Comparison of ENCODE assay signal across 11 cellular contexts in the genomic region with DNA sequence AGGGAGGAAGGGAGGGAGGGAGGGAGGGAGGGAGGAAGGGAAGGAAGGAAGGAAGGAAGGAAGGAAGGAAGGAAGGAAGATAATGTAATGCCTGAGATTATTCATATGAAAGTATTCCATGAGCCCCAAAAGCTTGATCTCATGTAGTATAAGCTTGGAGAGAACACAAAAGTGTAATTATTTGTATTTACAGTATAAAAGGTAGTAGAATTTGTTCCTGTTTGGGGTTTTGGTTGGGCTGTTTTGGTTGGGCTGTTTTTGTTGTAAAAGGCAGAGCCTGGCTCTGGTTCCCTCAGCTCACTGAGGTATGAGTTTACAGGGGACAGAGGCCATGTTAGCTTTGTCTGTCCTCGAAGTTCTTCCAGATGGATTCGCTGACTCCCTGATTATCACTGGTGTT. TPM values are rescaled to one million over a fixed set of nuclear protein-coding genes. Genes with fewer than 3 reads are reported as not detected.
"Had no signal": no experiment of that assay in that cellular context is flagged by ENCODE, and none has a peak within 500 bp of the region (broad histone marks: within the 10 kb centered on the region; RNA-seq: fewer than 3 reads in every experiment).

No MANE protein-coding gene starts in this region.

- H3K4me3 Mint-ChIP-seq: GM23338 had no signal

- FAIRE-seq: HTR-8/SVneo had no signal

- H3K4me3 ChIP-seq: GM23338, HAP-1 had no signal

- H3K36me3 ChIP-seq: HAP-1 had no signal

- H3K4me2 ChIP-seq: GM23338, KMS-11 had no signal

- H3K9me3 ChIP-seq: HAP-1 had no signal

- H3K9me3 Mint-ChIP-seq: GM23338 had no signal

- DNase-seq: H7, IMR-90, Karpas-422, KBM-7 had no signal

- H3K9ac ChIP-seq: KMS-11 had no signal

- H3K4me1 Mint-ChIP-seq: GM23338 had no signal

- H2AFZ ChIP-seq: GM23338 had no signal

- ATAC-seq: GM23338, HCT116 had no signal

- H3K4me1 ChIP-seq: HAP-1 had no signal

- H3K27ac ChIP-seq: KMS-11 had no signal

- H3K27ac Mint-ChIP-seq: GM23338 had no signal

RNA-seq across cellular contexts. Expression of gene EBLN1, which starts 45.3 kb away (rescaled TPM):
- total RNA-seq: GM23338, H4, H7, HT-29, IMR-90 had no signal
- polyA plus RNA-seq: GM23338, IMR-90 had no signal
